12 cellular contexts compared by ENCODE assay signal in the genomic region with DNA sequence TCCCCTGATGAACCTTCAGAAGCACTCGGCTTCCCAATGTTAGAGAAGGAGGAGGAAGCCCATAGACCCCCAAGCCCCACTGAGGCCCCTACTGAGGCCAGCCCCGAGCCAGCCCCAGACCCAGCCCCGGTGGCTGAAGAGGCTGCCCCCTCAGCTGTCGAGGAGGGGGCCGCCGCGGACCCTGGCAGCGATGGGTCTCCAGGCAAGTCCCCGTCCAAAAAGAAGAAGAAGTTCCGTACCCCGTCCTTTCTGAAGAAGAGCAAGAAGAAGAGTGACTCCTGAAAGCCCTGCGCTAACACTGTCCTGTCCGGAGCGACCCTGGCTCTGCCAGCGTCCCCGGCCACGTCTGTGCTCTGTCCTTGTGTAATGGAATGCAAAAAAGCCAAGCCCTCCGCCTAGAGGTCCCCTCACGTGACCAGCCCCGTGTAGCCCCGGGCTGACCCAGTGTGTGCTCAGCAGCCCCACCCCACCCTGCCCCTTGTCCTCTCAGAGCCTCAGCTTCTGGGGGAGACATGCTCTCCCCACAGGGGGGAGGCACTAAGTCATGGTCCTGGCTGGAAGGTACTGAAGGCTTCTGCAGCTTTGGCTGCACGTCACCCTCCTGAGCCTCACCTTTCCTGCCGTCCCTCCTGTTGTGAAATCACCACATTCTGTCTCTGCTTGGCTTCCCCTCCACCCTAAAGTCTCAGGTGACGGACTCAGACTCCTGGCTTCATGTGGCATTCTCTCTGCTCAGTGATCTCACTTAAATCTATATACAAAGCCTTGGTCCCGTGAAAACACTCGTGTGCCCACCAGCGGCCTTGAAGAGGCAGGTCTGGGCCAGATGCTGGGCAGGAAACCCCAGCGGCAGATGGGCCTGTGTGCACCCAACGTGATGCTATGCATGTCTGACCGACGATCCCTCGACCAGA. TPM values are rescaled to one million over a fixed set of nuclear protein-coding genes. Genes with fewer than 3 reads are reported as not detected.
DNase-seq lines count a peak whose midpoint lies in the region; ATAC-seq and TF ChIP-seq lines count a peak whose summit lies in the region.
"Had no signal": no experiment of that assay in that cellular context is flagged by ENCODE, and none has a peak within 500 bp of the region (broad histone marks: within the 10 kb centered on the region; RNA-seq: fewer than 3 reads in every experiment).

No MANE protein-coding gene starts in this region.

- peaks cover 22% of the 10 kb centered on the region for H3K4me1 Mint-ChIP-seq in activated naive CD4-positive, alpha-beta T cell treated with anti-CD3 and anti-CD28 coated beads for 36 hours (ENCODE audit: low read depth)
- H3K4me1 Mint-ChIP-seq in activated CD8-positive, alpha-beta T cell treated with anti-CD3 and anti-CD28 coated beads for 36 hours (ENCODE audit: low read depth), result peaks cover 18% of the 10 kb centered on the region
- no peaks in the 10 kb centered on the region for H3K4me1 Mint-ChIP-seq in Calu3 (ENCODE audit: low read depth, unreplicated experiment)

- peaks cover 0 to 25% (median 0%) of the 10 kb centered on the region in 4 donors for H3K4me1 ChIP-seq in right lobe of liver
- peaks cover under 1 to 12% of the 10 kb centered on the region in 2 donors for H3K4me1 ChIP-seq in thoracic aorta (ENCODE audit: control insufficient read depth in 1 of 2, low read depth in 2 of 2)
- H3K4me1 ChIP-seq: SJCRH30 had no signal

- H3K36me3 ChIP-seq in right lobe of liver (peaks cover 0 to 46% (median 10%) of the 10 kb centered on the region in 4 donors), thoracic aorta (peaks cover 49% of the 10 kb centered on the region)

- no peak for DNase-seq in activated naive CD4-positive, alpha-beta T cell treated with anti-CD3 and anti-CD28 coated beads for 36 hours
- no peak for DNase-seq in activated naive CD4-positive, alpha-beta T cell treated with Interleukin-2 at 50 U/mL for 16 hours
- no peak for DNase-seq in activated CD8-positive, alpha-beta T cell treated with anti-CD3 and anti-CD28 coated beads for 36 hours
- peak; percentile 17 to 40 (median 39) for DNase-seq in right lobe of liver
- DNase-seq in thoracic aorta (ENCODE audit: low spot score), result peak; percentile 0
- no peak for DNase-seq in AG08396 (ENCODE audit: low spot score)
- DNase-seq in Calu3, result no peak
- DNase-seq: CD8-positive, alpha-beta T cell; NCI-H510A treated with DMSO at 0.1 percent for 48 hours; SJCRH30 had no signal

- BruUV-seq in Calu3 (replicated peaks; lab: Mats Ljungman, UMichigan), result no TSS peak

- peaks cover 18% of the 10 kb centered on the region for H3K36me3 Mint-ChIP-seq in activated naive CD4-positive, alpha-beta T cell treated with anti-CD3 and anti-CD28 coated beads for 36 hours (ENCODE audit: low read depth)
- peaks cover 33% of the 10 kb centered on the region for H3K36me3 Mint-ChIP-seq in activated CD8-positive, alpha-beta T cell treated with anti-CD3 and anti-CD28 coated beads for 36 hours (ENCODE audit: low read depth)
- peaks cover 25% of the 10 kb centered on the region for H3K36me3 Mint-ChIP-seq in Calu3 (ENCODE audit: insufficient read depth, unreplicated experiment)

- H3K4me3 ChIP-seq in right lobe of liver (no peak overlapping the region), thoracic aorta (no peak overlapping the region)
- H3K4me3 ChIP-seq: esophagus muscularis mucosa, SJCRH30 had no signal

- TF ChIP-seq POLR2A in right lobe of liver (IDR thresholded peaks at IDR 0.05), result no peak

- H3K27me3 ChIP-seq in right lobe of liver (no peaks in the 10 kb centered on the region), thoracic aorta (replicated peaks; ENCODE audit: insufficient read depth) (no peaks in the 10 kb centered on the region)
- H3K27me3 ChIP-seq: esophagus muscularis mucosa, SJCRH30 had no signal

- no peaks in the 10 kb centered on the region for H3K9me3 Mint-ChIP-seq in activated naive CD4-positive, alpha-beta T cell treated with anti-CD3 and anti-CD28 coated beads for 36 hours
- H3K9me3 Mint-ChIP-seq in activated CD8-positive, alpha-beta T cell treated with anti-CD3 and anti-CD28 coated beads for 36 hours, result no peaks in the 10 kb centered on the region
- no peaks in the 10 kb centered on the region for H3K9me3 Mint-ChIP-seq in Calu3 (ENCODE audit: low read depth, unreplicated experiment)
- H3K9me3 Mint-ChIP-seq: CD8-positive, alpha-beta T cell had no signal

- intact Hi-C loops in activated naive CD4-positive, alpha-beta T cell treated with anti-CD3 and anti-CD28 coated beads for 36 hours (cut with micrococcal nuclease), result no loop called here
- intact Hi-C loops in activated CD8-positive, alpha-beta T cell treated with anti-CD3 and anti-CD28 coated beads for 36 hours (cut with micrococcal nuclease), result no loop called here
- intact Hi-C loops in right lobe of liver (cut with DNase I) (no loop called here), Calu3 (cut with micrococcal nuclease; ENCODE audit: unreplicated experiment) (no loop called here)

- H3K27me3 Mint-ChIP-seq in activated naive CD4-positive, alpha-beta T cell treated with anti-CD3 and anti-CD28 coated beads for 36 hours (ENCODE audit: low read depth), result no peaks in the 10 kb centered on the region
- no peaks in the 10 kb centered on the region for H3K27me3 Mint-ChIP-seq in activated CD8-positive, alpha-beta T cell treated with anti-CD3 and anti-CD28 coated beads for 36 hours
- no peaks in the 10 kb centered on the region for H3K27me3 Mint-ChIP-seq in Calu3 (ENCODE audit: unreplicated experiment)

- POLR2A ChIA-PET in activated CD8-positive, alpha-beta T cell treated with anti-CD3 and anti-CD28 coated beads for 36 hours (lab: Charles Lee), result interaction anchor here (0.9 to 1.6 kb wide), 5 partner anchors 7 to 182 kb away, joined by 3 to 5 read pairs (median 3); no protein-coding TSS in a partner anchor

- 81% methylated on average over 11 of the region's 32 CpGs for WGBS in right lobe of liver (ENCODE audit: insufficient coverage, low coverage, low lambda C conversion rate, missing lambda C conversion rate)

- H3K4me3 Mint-ChIP-seq in activated naive CD4-positive, alpha-beta T cell treated with anti-CD3 and anti-CD28 coated beads for 36 hours, result no peak overlapping the region
- peak overlapping the region; percentile 22 for H3K4me3 Mint-ChIP-seq in activated CD8-positive, alpha-beta T cell treated with anti-CD3 and anti-CD28 coated beads for 36 hours
- no peak overlapping the region for H3K4me3 Mint-ChIP-seq in Calu3 (ENCODE audit: low read depth, unreplicated experiment)
- H3K4me3 Mint-ChIP-seq: CD8-positive, alpha-beta T cell had no signal

- no peak overlapping the region for H3K27ac ChIP-seq in right lobe of liver
- no peak overlapping the region for H3K27ac ChIP-seq in thoracic aorta
- H3K27ac ChIP-seq: esophagus muscularis mucosa, SJCRH30 had no signal

- H3K9me3 ChIP-seq in right lobe of liver (no peaks in the 10 kb centered on the region), thoracic aorta (no peaks in the 10 kb centered on the region)
- H3K9me3 ChIP-seq: esophagus muscularis mucosa, SJCRH30 had no signal

- no peak for TF ChIP-seq CTCF in activated CD8-positive, alpha-beta T cell treated with anti-CD3 and anti-CD28 coated beads for 36 hours (IDR thresholded peaks at IDR 0.05)
- TF ChIP-seq CTCF in right lobe of liver (IDR thresholded peaks at IDR 0.05) (no peak), thoracic aorta (IDR thresholded peaks at IDR 0.05) (no peak), Calu3 (IDR thresholded peaks at IDR 0.05; ENCODE audit: unreplicated experiment) (no peak)

- CTCF ChIA-PET in activated naive CD4-positive, alpha-beta T cell treated with anti-CD3 and anti-CD28 coated beads for 36 hours (lab: Charles Lee), result interaction anchor here (1.4 kb wide), 1 partner anchor 26 kb away, joined by 3 read pairs; no protein-coding TSS in a partner anchor
- CTCF ChIA-PET in activated CD8-positive, alpha-beta T cell treated with anti-CD3 and anti-CD28 coated beads for 36 hours (lab: Charles Lee), result interaction anchor here (1.1 kb wide), 1 partner anchor 165 kb away, joined by 4 read pairs; no protein-coding TSS in a partner anchor
- CTCF ChIA-PET in Calu3 (lab: Charles Lee), result no interaction called here

- H3K27ac Mint-ChIP-seq in activated naive CD4-positive, alpha-beta T cell treated with anti-CD3 and anti-CD28 coated beads for 36 hours, result peak overlapping the region; percentile 51
- H3K27ac Mint-ChIP-seq in activated CD8-positive, alpha-beta T cell treated with anti-CD3 and anti-CD28 coated beads for 36 hours, result peak overlapping the region; percentile 29
- H3K27ac Mint-ChIP-seq in Calu3 (ENCODE audit: unreplicated experiment), result no peak overlapping the region
- H3K27ac Mint-ChIP-seq: CD8-positive, alpha-beta T cell had no signal

- ATAC-seq in activated CD8-positive, alpha-beta T cell treated with anti-CD3 and anti-CD28 coated beads for 36 hours, result no peak
- ATAC-seq in right lobe of liver, result no peak
- no peak for ATAC-seq in thoracic aorta (ENCODE audit: insufficient number of reproducible peaks, low FRiP score, low read depth)
- no peak for ATAC-seq in HG03565 (IDR thresholded peaks at IDR 0.05; ENCODE audit: unreplicated experiment)
- ATAC-seq: CD8-positive, alpha-beta T cell had no signal

RNA-seq across cellular contexts. Expression of gene NOP14, which starts 34.7 kb away (rescaled TPM):
- total RNA-seq in activated naive CD4-positive, alpha-beta T cell treated with anti-CD3 and anti-CD28 coated beads for 36 hours, result 10 to 100 TPM; 48.3 to 55.1 TPM
- total RNA-seq in activated CD8-positive, alpha-beta T cell treated with anti-CD3 and anti-CD28 coated beads for 36 hours, result 10 to 100 TPM; 76.8 to 77.3 TPM
- total RNA-seq in right lobe of liver, result 10 to 100 TPM; 16.1 to 24.7 (median 19.5) TPM
- 10 to 100 TPM in 1 of 2 donors, 1 to 10 TPM in 1; 6.6 to 21.0 TPM for total RNA-seq in thoracic aorta
- total RNA-seq in Calu3 (2022), result 29.1 and 29.4 TPM in 2 replicates

RNA-seq across cellular contexts. Expression of gene GRK4, which starts 34.9 kb away (rescaled TPM):
- total RNA-seq in activated naive CD4-positive, alpha-beta T cell treated with anti-CD3 and anti-CD28 coated beads for 36 hours, result 1 to 10 TPM; 1.3 to 2.1 TPM
- total RNA-seq in activated CD8-positive, alpha-beta T cell treated with anti-CD3 and anti-CD28 coated beads for 36 hours, result 1 to 10 TPM; 2.8 to 3.0 TPM
- total RNA-seq in right lobe of liver (1 to 10 TPM; 1.0 to 4.3 (median 2.8) TPM), thoracic aorta (1 to 10 TPM; 6.9 to 9.9 TPM), Calu3 (2022) (0.80 and 1.1 TPM in 2 replicates)

Comparison
In these comparisons a context has a peak if more than half of its experiments do, and no peak if none do; other contexts are left out.
1. DNase-seq: peak in right lobe of liver (3 of 3) and thoracic aorta (single experiment); none in activated naive CD4-positive, alpha-beta T cell treated with anti-CD3 and anti-CD28 coated beads for 36 hours (single experiment), activated naive CD4-positive, alpha-beta T cell treated with Interleukin-2 at 50 U/mL for 16 hours (single experiment), activated CD8-positive, alpha-beta T cell treated with anti-CD3 and anti-CD28 coated beads for 36 hours (single experiment), AG08396 (single experiment) and Calu3 (single experiment).